ENCODE assay signal across 7 cellular contexts in the genomic region with DNA sequence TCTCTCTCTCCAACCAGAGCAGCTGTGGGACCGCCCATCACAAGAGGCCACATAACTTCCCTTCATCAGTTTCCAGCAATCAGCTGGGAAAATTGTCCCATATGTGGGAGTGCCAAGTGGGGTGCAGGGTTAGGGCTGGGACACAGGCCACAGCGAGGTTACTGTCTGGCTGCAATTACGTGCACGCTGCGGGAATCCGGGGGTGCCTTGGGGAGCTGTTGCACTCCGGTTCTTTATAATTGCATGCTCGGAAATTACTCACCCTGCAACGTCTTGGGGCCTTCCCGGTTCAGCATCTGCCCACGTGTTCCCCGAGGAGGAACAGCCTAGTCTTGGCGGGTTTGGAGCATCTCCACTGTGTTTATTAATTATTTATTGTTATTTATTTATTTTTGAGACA.
DNase-seq lines count a peak whose midpoint lies in the region; ATAC-seq and TF ChIP-seq lines count a peak whose summit lies in the region.
"Not testable (repeated sequence)": the region's sequence is repeated elsewhere in the genome, so short reads cannot be mapped to it uniquely, and the experiment has no call there.

No MANE protein-coding gene starts in this region.

- peak; percentile 29 for DNase-seq in MG63
- DNase-seq in activated CD8-positive, alpha-beta memory T cell treated with anti-CD3 and anti-CD28 coated beads for 24 hours, result peak; percentile 57
- peak; percentile 92 for DNase-seq in esophagus muscularis mucosa (ENCODE audit: extremely low spot score)
- peak; percentile 13 for DNase-seq in hepatocyte (ENCODE audit: low spot score)
- peak; percentile 28 for DNase-seq in lung (ENCODE audit: low spot score)
- DNase-seq in posterior vena cava (ENCODE audit: low spot score), result peak; percentile 84
- peak; percentile 89 to 97 for DNase-seq in vagina (ENCODE audit: extremely low spot score in 2 of 2)

- not testable (repeated sequence) for TF ChIP-seq EP300 in esophagus muscularis mucosa (IDR thresholded peaks at IDR 0.05)

- H3K9me3 ChIP-seq in MG63, result not testable (repeated sequence)
- H3K9me3 ChIP-seq in esophagus muscularis mucosa, result peaks cover 0 to 79% (median 45%) of the 10 kb centered on the region in 4 donors
- peaks cover 25% of the 10 kb centered on the region for H3K9me3 ChIP-seq in hepatocyte (ENCODE audit: low read depth)
- peaks cover 15 to 26% of the 10 kb centered on the region in 2 donors for H3K9me3 ChIP-seq in lung (ENCODE audit: control insufficient read depth in 2 of 2, insufficient read depth in 1 of 2, low read length in 1 of 2)
- peaks cover 12% of the 10 kb centered on the region for H3K9me3 ChIP-seq in vagina

- not testable (repeated sequence) for H3K27me3 ChIP-seq in MG63; hepatocyte; lung (ENCODE audit: control insufficient read depth, insufficient read depth); vagina
- peaks cover 0 to 38% (median 0%) of the 10 kb centered on the region in 4 donors for H3K27me3 ChIP-seq in esophagus muscularis mucosa

- not testable (repeated sequence) for H3K4me1 ChIP-seq in esophagus muscularis mucosa; hepatocyte (ENCODE audit: insufficient read depth); lung (ENCODE audit: control insufficient read depth in 2 of 2, insufficient read depth in 2 of 2, low read length in 2 of 2); vagina

- not testable (repeated sequence) for H2AFZ ChIP-seq in hepatocyte

- not testable (repeated sequence) for H4K20me1 ChIP-seq in hepatocyte (ENCODE audit: insufficient read depth, poor library complexity, severe bottlenecking)

- WGBS in esophagus muscularis mucosa, result 70% methylated on average over 13 of the region's 13 CpGs
- 76% methylated on average over 13 of the region's 13 CpGs for WGBS in hepatocyte (ENCODE audit: low lambda C conversion rate, missing lambda C conversion rate)
- 73 to 78% methylated on average over 13 of the region's 13 CpGs for WGBS in lung, 2 donors

- H3K79me2 ChIP-seq in hepatocyte, result not testable (repeated sequence)

- not testable (repeated sequence) for H3K27ac ChIP-seq in esophagus muscularis mucosa (replicated peaks in 1 of 4); hepatocyte; lung (ENCODE audit: low read depth in 1 of 2, low read length in 1 of 2); vagina

- not testable (repeated sequence) for H3K9me2 ChIP-seq in hepatocyte (replicated peaks; ENCODE audit: insufficient read depth)

- H3K36me3 ChIP-seq in MG63; esophagus muscularis mucosa; hepatocyte (replicated peaks; ENCODE audit: insufficient read depth, low read depth); lung (ENCODE audit: control insufficient read depth in 2 of 2, insufficient read depth in 2 of 2, low read length in 2 of 2); vagina: not testable (repeated sequence)

- TF ChIP-seq CTCF in esophagus muscularis mucosa (IDR thresholded peaks at IDR 0.05); hepatocyte (IDR thresholded peaks at IDR 0.05; ENCODE audit: poor library complexity); lung (IDR thresholded peaks at IDR 0.05; ENCODE audit: control extremely low read depth, extremely low read depth); vagina (IDR thresholded peaks at IDR 0.05): not testable (repeated sequence)

- not testable (repeated sequence) for H3K4me2 ChIP-seq in hepatocyte

- not testable (repeated sequence) for H3K4me3 ChIP-seq in MG63, esophagus muscularis mucosa, hepatocyte, lung, vagina

- intact Hi-C loops in esophagus muscularis mucosa (cut with DNase I); posterior vena cava (cut with DNase I); vagina (cut with DNase I): not testable (repeated sequence)

- TF ChIP-seq POLR2A in esophagus muscularis mucosa (IDR thresholded peaks at IDR 0.05; ENCODE audit: low read depth); vagina (IDR thresholded peaks at IDR 0.05): not testable (repeated sequence)

- ATAC-seq in lung (ENCODE audit: insufficient read depth, low FRiP score), result not testable (repeated sequence)

Comparison
In these comparisons a context has a peak if more than half of its experiments do, and no peak if none do; other contexts are left out.
1. DNase-seq: peak in every context shown above with its lines; median percentile 93 in vagina; 92 in esophagus muscularis mucosa; 84 in posterior vena cava; 57 in activated CD8-positive, alpha-beta memory T cell treated with anti-CD3 and anti-CD28 coated beads for 24 hours; 29 in MG63; 28 in lung; 13 in hepatocyte.